1 cellular context compared by ENCODE assay signal in the genomic region with DNA sequence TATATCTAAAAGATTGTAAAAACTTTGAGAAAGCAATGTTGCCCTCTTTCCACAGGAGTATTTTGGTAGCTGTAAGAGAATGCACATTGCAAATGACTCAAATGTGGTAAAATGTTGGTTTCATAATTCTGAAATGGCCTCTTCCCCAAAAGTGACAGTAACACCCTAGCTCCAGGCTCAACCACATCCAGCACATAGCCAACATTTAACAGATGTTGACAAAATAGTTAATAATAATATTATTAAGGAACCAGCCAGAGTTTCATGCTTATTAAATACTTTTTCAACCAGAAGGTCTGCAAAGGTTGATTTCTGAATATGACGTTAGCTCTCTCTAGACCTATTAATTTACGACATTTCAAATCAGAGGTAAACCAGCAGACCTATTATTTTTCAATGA.
TF ChIP-seq lines count a peak whose summit lies in the region.

No MANE protein-coding gene starts in this region.

TF ChIP-seq in HepG2, 621 proteins besides CTCF, POLR2A, EP300 and RAD21 (continued from another document):
- TF ChIP-seq, protein P1, sequence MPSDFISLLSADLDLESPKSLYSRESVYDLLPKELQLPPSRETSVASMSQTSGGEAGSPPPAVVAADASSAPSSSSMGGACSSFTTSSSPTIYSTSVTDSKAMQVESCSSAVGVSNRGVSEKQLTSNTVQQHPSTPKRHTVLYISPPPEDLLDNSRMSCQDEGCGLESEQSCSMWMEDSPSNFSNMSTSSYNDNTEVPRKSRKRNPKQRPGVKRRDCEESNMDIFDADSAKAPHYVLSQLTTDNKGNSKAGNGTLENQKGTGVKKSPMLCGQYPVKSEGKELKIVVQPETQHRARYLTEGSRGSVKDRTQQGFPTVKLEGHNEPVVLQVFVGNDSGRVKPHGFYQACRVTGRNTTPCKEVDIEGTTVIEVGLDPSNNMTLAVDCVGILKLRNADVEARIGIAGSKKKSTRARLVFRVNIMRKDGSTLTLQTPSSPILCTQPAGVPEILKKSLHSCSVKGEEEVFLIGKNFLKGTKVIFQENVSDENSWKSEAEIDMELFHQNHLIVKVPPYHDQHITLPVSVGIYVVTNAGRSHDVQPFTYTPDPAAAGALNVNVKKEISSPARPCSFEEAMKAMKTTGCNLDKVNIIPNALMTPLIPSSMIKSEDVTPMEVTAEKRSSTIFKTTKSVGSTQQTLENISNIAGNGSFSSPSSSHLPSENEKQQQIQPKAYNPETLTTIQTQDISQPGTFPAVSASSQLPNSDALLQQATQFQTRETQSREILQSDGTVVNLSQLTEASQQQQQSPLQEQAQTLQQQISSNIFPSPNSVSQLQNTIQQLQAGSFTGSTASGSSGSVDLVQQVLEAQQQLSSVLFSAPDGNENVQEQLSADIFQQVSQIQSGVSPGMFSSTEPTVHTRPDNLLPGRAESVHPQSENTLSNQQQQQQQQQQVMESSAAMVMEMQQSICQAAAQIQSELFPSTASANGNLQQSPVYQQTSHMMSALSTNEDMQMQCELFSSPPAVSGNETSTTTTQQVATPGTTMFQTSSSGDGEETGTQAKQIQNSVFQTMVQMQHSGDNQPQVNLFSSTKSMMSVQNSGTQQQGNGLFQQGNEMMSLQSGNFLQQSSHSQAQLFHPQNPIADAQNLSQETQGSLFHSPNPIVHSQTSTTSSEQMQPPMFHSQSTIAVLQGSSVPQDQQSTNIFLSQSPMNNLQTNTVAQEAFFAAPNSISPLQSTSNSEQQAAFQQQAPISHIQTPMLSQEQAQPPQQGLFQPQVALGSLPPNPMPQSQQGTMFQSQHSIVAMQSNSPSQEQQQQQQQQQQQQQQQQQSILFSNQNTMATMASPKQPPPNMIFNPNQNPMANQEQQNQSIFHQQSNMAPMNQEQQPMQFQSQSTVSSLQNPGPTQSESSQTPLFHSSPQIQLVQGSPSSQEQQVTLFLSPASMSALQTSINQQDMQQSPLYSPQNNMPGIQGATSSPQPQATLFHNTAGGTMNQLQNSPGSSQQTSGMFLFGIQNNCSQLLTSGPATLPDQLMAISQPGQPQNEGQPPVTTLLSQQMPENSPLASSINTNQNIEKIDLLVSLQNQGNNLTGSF (CRISPR knock-in tag; IDR thresholded peaks at IDR 0.05) = no peak
- TF ChIP-seq KDM3A (CRISPR knock-in tag; IDR thresholded peaks at IDR 0.05; ENCODE audit: low read depth) = no peak
- TF ChIP-seq, protein P2, sequence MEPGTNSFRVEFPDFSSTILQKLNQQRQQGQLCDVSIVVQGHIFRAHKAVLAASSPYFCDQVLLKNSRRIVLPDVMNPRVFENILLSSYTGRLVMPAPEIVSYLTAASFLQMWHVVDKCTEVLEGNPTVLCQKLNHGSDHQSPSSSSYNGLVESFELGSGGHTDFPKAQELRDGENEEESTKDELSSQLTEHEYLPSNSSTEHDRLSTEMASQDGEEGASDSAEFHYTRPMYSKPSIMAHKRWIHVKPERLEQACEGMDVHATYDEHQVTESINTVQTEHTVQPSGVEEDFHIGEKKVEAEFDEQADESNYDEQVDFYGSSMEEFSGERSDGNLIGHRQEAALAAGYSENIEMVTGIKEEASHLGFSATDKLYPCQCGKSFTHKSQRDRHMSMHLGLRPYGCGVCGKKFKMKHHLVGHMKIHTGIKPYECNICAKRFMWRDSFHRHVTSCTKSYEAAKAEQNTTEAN (CRISPR knock-in tag; conservative IDR thresholded peaks at IDR 0.05) = no peak
- no peak for TF ChIP-seq HBP1 (CRISPR knock-in tag; IDR thresholded peaks at IDR 0.05; ENCODE audit: low read depth)
